In the genomic region with DNA sequence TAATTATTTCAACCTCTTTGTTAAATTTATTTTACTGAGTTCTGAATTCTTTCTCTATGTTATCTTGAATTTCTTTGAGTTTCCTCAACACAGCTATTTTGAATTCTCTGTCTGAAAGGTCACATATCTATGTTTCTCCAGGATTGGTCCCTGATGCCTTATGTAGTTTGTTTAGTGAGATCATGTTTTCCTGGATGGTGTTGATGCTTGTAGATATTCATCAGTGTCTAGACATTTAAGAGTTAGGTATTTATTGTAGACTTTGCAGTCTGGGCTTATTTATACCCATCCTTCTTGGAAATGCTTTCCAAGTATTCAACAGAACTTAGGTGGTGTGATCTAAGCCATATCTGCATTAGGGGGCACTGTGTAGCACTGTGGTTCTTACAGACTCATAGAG, we compare ENCODE assay signal across 29 cellular contexts.
"Had no signal": no experiment of that assay in that cellular context is flagged by ENCODE, and none has a peak within 500 bp of the region (broad histone marks: within the 10 kb centered on the region; RNA-seq: fewer than 3 reads in every experiment).

No MANE protein-coding gene starts in this region.

- FAIRE-seq: urothelium cell line had no signal

- H3K36me3 Mint-ChIP-seq: stimulated activated effector memory CD8-positive, alpha-beta T cell treated with anti-CD3 and anti-CD28 coated beads, Interleukin-12 subunit alpha, Interleukin-12 subunit beta, amount 100 ng/mL, for 72 hours; stimulated activated memory B cell treated with anti-CD40 and anti-IgM and Interleukin-4, amounts not matched to agents 10 μg/mL and 1 μg/mL and 100 μg/mL, for 72 hours; stimulated activated naive B cell treated with anti-CD40 and anti-IgM and Interleukin-4, amounts not matched to agents 10 μg/mL and 1 μg/mL and 100 μg/mL, for 72 hours; type B pancreatic cell had no signal

- H3K9me3 Mint-ChIP-seq: stimulated activated naive CD8-positive, alpha-beta T cell treated with anti-CD3 and anti-CD28 coated beads, Interleukin-15, amount 100 ng/mL, for 72 hours; stimulated activated naive CD8-positive, alpha-beta T cell treated with anti-CD3 and anti-CD28 coated beads, Interleukin-15, Interleukin-2, amounts not matched to agents 100 ng/mL and 50 ng/mL, for 24 hours; type B pancreatic cell had no signal

- H3K36me3 ChIP-seq: stomach, suprapubic skin, thoracic aorta, thyroid gland, tibial artery, tibial nerve, transverse colon, upper lobe of left lung, upper lobe of right lung, uterus, vagina had no signal

- H3K4me1 Mint-ChIP-seq: stimulated activated effector memory CD8-positive, alpha-beta T cell treated with anti-CD3 and anti-CD28 coated beads, Interleukin-12 subunit alpha, Interleukin-12 subunit beta, amount 100 ng/mL, for 72 hours; stimulated activated memory B cell treated with anti-CD40 and anti-IgM and Interleukin-4, amounts not matched to agents 10 μg/mL and 1 μg/mL and 100 μg/mL, for 72 hours; stimulated activated naive B cell treated with anti-CD40 and anti-IgM and Interleukin-4, amounts not matched to agents 10 μg/mL and 1 μg/mL and 100 μg/mL, for 72 hours; stimulated activated naive CD8-positive, alpha-beta T cell treated with anti-CD3 and anti-CD28 coated beads, Interleukin-15, amount 100 ng/mL, for 72 hours had no signal

- H3K27ac ChIP-seq: stomach, suprapubic skin, testis, thoracic aorta, thyroid gland, tibial artery, tibial nerve, transverse colon, upper lobe of left lung, upper lobe of right lung, uterus, vagina had no signal

- ATAC-seq: stimulated activated naive B cell treated with anti-CD40 and anti-IgM and Interleukin-4, amounts not matched to agents 10 μg/mL and 1 μg/mL and 100 μg/mL, for 72 hours; stimulated activated naive CD8-positive, alpha-beta T cell treated with anti-CD3 and anti-CD28 coated beads, Interleukin-15, Interleukin-2, amounts not matched to agents 100 U/mL and 50 U/mL, for 24 hours; upper lobe of right lung had no signal

- H3K4me3 ChIP-seq: stomach, suprapubic skin, testis, thoracic aorta, thyroid gland, tibial artery, tibial nerve, transverse colon, upper lobe of left lung, upper lobe of right lung, uterus, vagina had no signal

- H3K27me3 Mint-ChIP-seq: stimulated activated naive B cell treated with anti-CD40 and anti-IgM and Interleukin-4, amounts not matched to agents 10 μg/mL and 1 μg/mL and 100 μg/mL, for 72 hours; type B pancreatic cell had no signal

- H3K4me1 ChIP-seq: stomach, suprapubic skin, testis, thyroid gland, tibial artery, tibial nerve, transverse colon, upper lobe of left lung, upper lobe of right lung, uterus, vagina had no signal

- DNase-seq: stimulated activated CD4-positive, alpha-beta T cell treated with anti-CD3 and anti-CD28 coated beads, Interleukin-2, amount 100 ng/mL, for 48 hours; stimulated activated CD4-positive, alpha-beta T cell treated with anti-CD3 and anti-CD28 coated beads, Interleukin-4, amount 100 ng/mL, for 1 hour; stimulated activated CD4-positive, alpha-beta T cell treated with anti-CD3 and anti-CD28 coated beads, Interleukin-4, amount 100 ng/mL, for 24 hours; stimulated activated CD4-positive, alpha-beta T cell treated with anti-CD3 and anti-CD28 coated beads, Interleukin-4, amount 100 ng/mL, for 4 hours; stimulated activated CD8-positive, alpha-beta memory T cell treated with anti-CD3 and anti-CD28 coated beads, Interleukin-4, amount 100 ng/mL, for 48 hours; stimulated activated naive B cell treated with anti-CD40 and anti-IgM and Interleukin-4, amounts not matched to agents 10 μg/mL and 1 μg/mL and 100 μg/mL, for 72 hours; stimulated activated naive CD4-positive, alpha-beta T cell; stimulated activated naive CD4-positive, alpha-beta T cell treated with Interleukin-2 at 50 U/mL for 16 hours; stimulated activated naive CD8-positive, alpha-beta T cell treated with anti-CD3 and anti-CD28 coated beads, Interleukin-15, amount 100 ng/mL, for 72 hours; stimulated activated naive CD8-positive, alpha-beta T cell treated with anti-CD3 and anti-CD28 coated beads, Interleukin-15, Interleukin-2, amounts not matched to agents 100 U/mL and 50 U/mL, for 24 hours; stomach; substantia nigra; testis; thyroid gland; tibial artery; transverse colon; trophoblast cell; upper lobe of left lung; upper lobe of right lung; uterus had no signal

- H3K9me3 ChIP-seq: stomach, suprapubic skin, testis, thoracic aorta, thyroid gland, tibial artery, tibial nerve, transverse colon, upper lobe of left lung, upper lobe of right lung, uterus, vagina had no signal

- H3K27ac Mint-ChIP-seq: stimulated activated effector memory CD8-positive, alpha-beta T cell treated with anti-CD3 and anti-CD28 coated beads, Interleukin-12 subunit alpha, Interleukin-12 subunit beta, amount 100 ng/mL, for 72 hours; stimulated activated memory B cell treated with anti-CD40 and anti-IgM and Interleukin-4, amounts not matched to agents 10 μg/mL and 1 μg/mL and 100 μg/mL, for 72 hours; stimulated activated naive B cell treated with anti-CD40 and anti-IgM and Interleukin-4, amounts not matched to agents 10 μg/mL and 1 μg/mL and 100 μg/mL, for 72 hours; stimulated activated naive CD8-positive, alpha-beta T cell treated with anti-CD3 and anti-CD28 coated beads, Interleukin-15, amount 100 ng/mL, for 72 hours; stimulated activated naive CD8-positive, alpha-beta T cell treated with anti-CD3 and anti-CD28 coated beads, Interleukin-15, Interleukin-2, amounts not matched to agents 100 ng/mL and 50 ng/mL, for 24 hours; type B pancreatic cell had no signal

- H3K4me3 Mint-ChIP-seq: stimulated activated effector memory CD8-positive, alpha-beta T cell treated with anti-CD3 and anti-CD28 coated beads, Interleukin-12 subunit alpha, Interleukin-12 subunit beta, amount 100 ng/mL, for 72 hours; stimulated activated memory B cell treated with anti-CD40 and anti-IgM and Interleukin-4, amounts not matched to agents 10 μg/mL and 1 μg/mL and 100 μg/mL, for 72 hours; stimulated activated naive B cell treated with anti-CD40 and anti-IgM and Interleukin-4, amounts not matched to agents 10 μg/mL and 1 μg/mL and 100 μg/mL, for 72 hours; stimulated activated naive CD8-positive, alpha-beta T cell treated with anti-CD3 and anti-CD28 coated beads, Interleukin-15, amount 100 ng/mL, for 72 hours; stimulated activated naive CD8-positive, alpha-beta T cell treated with anti-CD3 and anti-CD28 coated beads, Interleukin-15, Interleukin-2, amounts not matched to agents 100 ng/mL and 50 ng/mL, for 24 hours; type B pancreatic cell had no signal

- H3K27me3 ChIP-seq: stomach, suprapubic skin, testis, thyroid gland, tibial artery, tibial nerve, transverse colon, upper lobe of left lung, upper lobe of right lung, uterus, vagina had no signal
